Comparison of ENCODE assay signal across 17 cellular contexts in the genomic region with DNA sequence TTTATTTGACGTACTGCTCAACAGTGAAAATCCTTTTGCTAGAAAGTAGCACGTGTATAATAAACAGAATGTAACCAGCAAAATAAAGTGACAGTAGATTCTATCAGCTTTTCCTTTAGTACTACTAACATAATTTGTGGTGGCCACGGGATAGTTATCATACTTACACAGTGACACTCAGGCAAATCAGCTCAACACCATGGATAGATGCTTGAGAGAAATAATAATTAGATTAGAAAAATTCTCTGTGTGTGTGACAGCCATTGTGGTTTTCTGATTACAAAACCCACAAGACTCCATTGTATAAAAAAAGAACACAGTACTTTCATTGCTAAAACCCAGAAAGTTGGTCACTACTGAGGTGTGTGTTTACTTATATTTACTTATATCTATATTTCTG.
A peak's percentile ranks its signal among the peaks of the same experiment; 100 is the strongest.
DNase-seq lines count a peak whose midpoint lies in the region; ATAC-seq, FAIRE-seq and TF ChIP-seq lines count a peak whose summit lies in the region.
"Had no signal": no experiment of that assay in that cellular context is flagged by ENCODE, and none has a peak within 500 bp of the region (broad histone marks: within the 10 kb centered on the region; RNA-seq: fewer than 3 reads in every experiment).

No MANE protein-coding gene starts in this region.

- H3K9me3 ChIP-seq in astrocyte (ENCODE audit: insufficient read depth, low read depth, low read length): no peaks in the 10 kb centered on the region
- H3K9me3 ChIP-seq in CD8-positive, alpha-beta memory T cell (ENCODE audit: low read length): no peaks in the 10 kb centered on the region
- H3K9me3 ChIP-seq: ascending aorta, right lobe of liver, upper lobe of left lung had no signal

- H3K4me1 ChIP-seq in KMS-11 (ENCODE audit: low read depth, poor library complexity, severe bottlenecking) (peaks cover 11% of the 10 kb centered on the region), astrocyte (ENCODE audit: insufficient read depth, low read length) (peaks cover 7% of the 10 kb centered on the region)
- no peaks in the 10 kb centered on the region for H3K4me1 ChIP-seq in CD8-positive, alpha-beta memory T cell (ENCODE audit: insufficient read depth, low read length)
- H3K4me1 ChIP-seq: right lobe of liver, upper lobe of left lung had no signal

- no peaks in the 10 kb centered on the region for H3K36me3 Mint-ChIP-seq in astrocyte (ENCODE audit: low read depth, unreplicated experiment)
- no peaks in the 10 kb centered on the region for H3K36me3 Mint-ChIP-seq in CD8-positive, alpha-beta memory T cell
- H3K36me3 Mint-ChIP-seq: IgD-negative memory B cell had no signal

- no peaks in the 10 kb centered on the region for H4K20me1 ChIP-seq in KMS-11 (ENCODE audit: insufficient read depth)
- no peaks in the 10 kb centered on the region for H4K20me1 ChIP-seq in astrocyte (ENCODE audit: insufficient read depth, low read length)

- CTCF ChIA-PET in CD8-positive, alpha-beta memory T cell (lab: Charles Lee): no interaction called here
- CTCF ChIA-PET in HEK293T (lab: Yijun Ruan, JAX): no interaction called here

- FAIRE-seq in astrocyte (lab: Jason Lieb, UNC): peak; percentile 65

- H3K9ac ChIP-seq in KMS-11: no peak overlapping the region
- H3K9ac ChIP-seq in astrocyte (ENCODE audit: low read length): no peak overlapping the region

- H3K27me3 ChIP-seq in KMS-11 (ENCODE audit: insufficient read depth, low read depth) (no peaks in the 10 kb centered on the region), astrocyte (ENCODE audit: insufficient read depth, low read length) (no peaks in the 10 kb centered on the region), layer of hippocampus (ENCODE audit: control insufficient read depth, insufficient read depth, low read length) (no peaks in the 10 kb centered on the region)
- H3K27me3 ChIP-seq in CD8-positive, alpha-beta memory T cell (ENCODE audit: insufficient read depth, low read length, poor library complexity, severe bottlenecking): no peaks in the 10 kb centered on the region
- H3K27me3 ChIP-seq: ascending aorta, right lobe of liver, upper lobe of left lung had no signal

- H3K36me3 ChIP-seq in KMS-11 (ENCODE audit: insufficient read depth): no peaks in the 10 kb centered on the region
- H3K36me3 ChIP-seq in astrocyte (ENCODE audit: insufficient read depth, low read length): no peaks in the 10 kb centered on the region
- no peaks in the 10 kb centered on the region for H3K36me3 ChIP-seq in CD8-positive, alpha-beta memory T cell (ENCODE audit: insufficient read depth, low read length)
- H3K36me3 ChIP-seq: ascending aorta, right lobe of liver, upper lobe of left lung had no signal

- H3K4me3 ChIP-seq in KMS-11 (IDR thresholded peaks at IDR 0.05; ENCODE audit: insufficient read depth, low read depth, low read length) (no peak overlapping the region), astrocyte (ENCODE audit: insufficient read depth, low read depth, low read length) (no peak overlapping the region)
- no peak overlapping the region for H3K4me3 ChIP-seq in CD8-positive, alpha-beta memory T cell (ENCODE audit: low read length)
- H3K4me3 ChIP-seq: ascending aorta, right lobe of liver, SK-N-MC, upper lobe of left lung had no signal

- H3K79me2 ChIP-seq in KMS-11 (ENCODE audit: insufficient read depth, low read depth) (no peaks in the 10 kb centered on the region), astrocyte (ENCODE audit: insufficient read depth, low read length) (no peaks in the 10 kb centered on the region)

- no peak overlapping the region for H2AFZ ChIP-seq in KMS-11 (ENCODE audit: low read depth)
- H2AFZ ChIP-seq in astrocyte (ENCODE audit: low read depth, low read length): no peak overlapping the region

- H3K4me1 Mint-ChIP-seq in astrocyte (ENCODE audit: low read depth, unreplicated experiment): peaks cover 7% of the 10 kb centered on the region
- no peaks in the 10 kb centered on the region for H3K4me1 Mint-ChIP-seq in CD8-positive, alpha-beta memory T cell

- no peaks in the 10 kb centered on the region for H3K27me3 Mint-ChIP-seq in astrocyte (ENCODE audit: low read depth, unreplicated experiment)
- peaks cover 0 to 2% of the 10 kb centered on the region in 2 donors for H3K27me3 Mint-ChIP-seq in CD8-positive, alpha-beta memory T cell
- H3K27me3 Mint-ChIP-seq: IgD-negative memory B cell had no signal

- TF ChIP-seq CTCF in KMS-11 (conservative IDR thresholded peaks at IDR 0.05; ENCODE audit: low read depth, low read length) (no peak), astrocyte (IDR thresholded peaks at IDR 0.05; ENCODE audit: insufficient read depth, low read depth, low read length) (no peak)

- H3K4me3 Mint-ChIP-seq in astrocyte (ENCODE audit: unreplicated experiment): no peak overlapping the region
- no peak overlapping the region for H3K4me3 Mint-ChIP-seq in CD8-positive, alpha-beta memory T cell

- no peaks in the 10 kb centered on the region for H3K9me3 Mint-ChIP-seq in astrocyte (ENCODE audit: unreplicated experiment)
- H3K9me3 Mint-ChIP-seq in CD8-positive, alpha-beta memory T cell: peaks cover 0 to 18% (median 0%) of the 10 kb centered on the region in 5 donors

- POLR2A ChIA-PET in CD8-positive, alpha-beta memory T cell (lab: Charles Lee): no interaction called here
- POLR2A ChIA-PET in HEK293T (lab: Yijun Ruan, JAX): no interaction called here

- ATAC-seq in GM18907 (IDR thresholded peaks at IDR 0.05; ENCODE audit: unreplicated experiment): no peak
- ATAC-seq: right lobe of liver had no signal

- H3K27ac ChIP-seq in KMS-11 (no peak overlapping the region), astrocyte (ENCODE audit: low read depth, low read length) (no peak overlapping the region), layer of hippocampus (ENCODE audit: low read depth, low read length) (peak overlapping the region; percentile 70)
- H3K27ac ChIP-seq in CD8-positive, alpha-beta memory T cell (ENCODE audit: low read depth, low read length): no peak overlapping the region
- H3K27ac ChIP-seq: ascending aorta, right lobe of liver, upper lobe of left lung had no signal

- DNase-seq in Daoy (ENCODE audit: low read depth) (peak; percentile 67), astrocyte (ENCODE audit: low read depth) (peak; percentile 83), NCI-H524 (lab: John Stamatoyannopoulos, UW) (no peak), HEK293T (ENCODE audit: extremely low spot score) (no peak)
- no peak for DNase-seq in CD8-positive, alpha-beta memory T cell
- DNase-seq: activated CD8-positive, alpha-beta memory T cell treated with anti-CD3 and anti-CD28 coated beads for 24 hours; H7; NCI-H1105 treated with DMSO at 0.1 percent for 48 hours; right lobe of liver; stimulated activated CD4-positive, alpha-beta T cell treated with anti-CD3 and anti-CD28 coated beads, Interleukin-4, amount 100 ng/mL, for 24 hours; upper lobe of left lung had no signal

- H3K27ac Mint-ChIP-seq in astrocyte (ENCODE audit: unreplicated experiment): no peak overlapping the region
- no peak overlapping the region for H3K27ac Mint-ChIP-seq in CD8-positive, alpha-beta memory T cell
- H3K27ac Mint-ChIP-seq: IgD-negative memory B cell had no signal

- H3K4me2 ChIP-seq in KMS-11 (peak overlapping the region; percentile 25; the same call in 1 of the 2 replicates), astrocyte (ENCODE audit: low read length) (no peak overlapping the region)

TF ChIP-seq in HEK293T, 16 proteins besides CTCF, POLR2A, EP300 and RAD21:
- no peak for TF ChIP-seq FOXA1 (IDR thresholded peaks at IDR 0.05)
- no peak for TF ChIP-seq ARNT (IDR thresholded peaks at IDR 0.05)
- TF ChIP-seq NFRKB (IDR thresholded peaks at IDR 0.05): no peak
- no peak for TF ChIP-seq FOXM1 (IDR thresholded peaks at IDR 0.05; ENCODE audit: borderline replicate concordance)
TF ChIP-seq in HEK293T: peak in this region for 0.

Comparison
In these comparisons a context has a peak if more than half of its experiments do, and no peak if none do; other contexts are left out.
1. DNase-seq: peak in Daoy (single experiment) and astrocyte (single experiment); none in CD8-positive, alpha-beta memory T cell (0 of 5), NCI-H524 (0 of 2) and HEK293T (single experiment).